ENCODE assay signal across 13 cellular contexts in the genomic region with DNA sequence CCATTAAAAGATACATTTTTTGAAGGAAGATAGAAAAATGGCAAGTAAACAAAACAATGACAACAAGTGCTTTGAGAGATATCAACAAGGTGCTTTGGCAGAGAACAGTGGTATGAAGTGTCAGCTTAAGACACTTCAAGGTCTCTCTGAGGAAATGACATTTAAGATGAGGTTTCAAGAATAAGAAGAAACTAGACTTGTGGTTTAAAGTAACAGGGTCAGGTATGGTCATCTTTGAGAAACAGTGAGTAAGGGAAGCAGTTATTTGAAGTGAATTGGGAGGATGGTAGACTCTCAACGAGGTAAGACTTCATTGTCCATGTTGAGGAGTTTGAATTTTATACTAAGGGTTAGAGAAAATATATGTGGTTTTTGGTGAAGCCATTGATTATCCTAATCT.
A peak's percentile ranks its signal among the peaks of the same experiment; 100 is the strongest.
DNase-seq lines count a peak whose midpoint lies in the region; ATAC-seq, FAIRE-seq and TF ChIP-seq lines count a peak whose summit lies in the region.
"Had no signal": no experiment of that assay in that cellular context is flagged by ENCODE, and none has a peak within 500 bp of the region (broad histone marks: within the 10 kb centered on the region; RNA-seq: fewer than 3 reads in every experiment).

No MANE protein-coding gene starts in this region.

- H3K56ac ChIP-seq in IMR-90 (ENCODE audit: extremely low read depth, insufficient read depth, low read length): no peak overlapping the region

- no peak overlapping the region for H3K27ac ChIP-seq in IMR-90 (ENCODE audit: insufficient read depth, low read length)
- H3K27ac ChIP-seq: cardiac muscle cell had no signal

- H3K4me1 ChIP-seq in IMR-90 (ENCODE audit: control insufficient read depth, insufficient read depth, low read length): peaks cover 12% of the 10 kb centered on the region

- H2BK5ac ChIP-seq in IMR-90 (ENCODE audit: low read depth, low read length, poor library complexity, severe bottlenecking): no peak overlapping the region

- peaks cover 3% of the 10 kb centered on the region; the same call in 1 of the 2 replicates for H3K9me1 ChIP-seq in IMR-90 (ENCODE audit: insufficient read depth, low read length)

- intact Hi-C loops in IMR-90 (cut with micrococcal nuclease) (loop anchor here (5.0 kb wide), 1 partner anchor 38 kb away; no protein-coding TSS in a partner anchor), left colon (cut with DNase I, micrococcal nuclease) (no loop called here)

- TF ChIP-seq RAD21 in IMR-90 (IDR thresholded peaks at IDR 0.05; ENCODE audit: low read length): no peak

- H4K5ac ChIP-seq in IMR-90 (ENCODE audit: low read depth, low read length): no peak overlapping the region

- no peak for TF ChIP-seq POLR2A in IMR-90 (IDR thresholded peaks at IDR 0.05; ENCODE audit: low read depth, low read length)
- no peak for TF ChIP-seq POLR2A in GM12892 (IDR thresholded peaks at IDR 0.05; ENCODE audit: low read depth, low read length)

- CTCF ChIA-PET in IMR-90 (lab: Yijun Ruan, JAX): no interaction called here

- H4K8ac ChIP-seq in IMR-90 (ENCODE audit: low read depth in 2 of 2, low read length in 2 of 2): no peak overlapping the region

- H3K4me3 ChIP-seq in IMR-90 (ENCODE audit: insufficient read depth, low read depth, low read length): no peak overlapping the region
- H3K4me3 ChIP-seq: cardiac muscle cell, GM23338 had no signal

- H2BK20ac ChIP-seq in IMR-90 (ENCODE audit: low read depth, low read length): no peak overlapping the region

- no TSS peak for BruUV-seq in IMR-90 (replicated peaks; lab: Mats Ljungman, UMichigan)

- H3K9me3 ChIP-seq in IMR-90 (ENCODE audit: control insufficient read depth, insufficient read depth, low read length): peaks cover 8% of the 10 kb centered on the region

- no peak overlapping the region; the same call in 1 of the 2 replicates for H3K18ac ChIP-seq in IMR-90 (ENCODE audit: low read depth, low read length)

- H2AK5ac ChIP-seq in IMR-90 (ENCODE audit: low read depth, low read length): no peak overlapping the region

- no peak for TF ChIP-seq CTCF in IMR-90 (conservative IDR thresholded peaks at IDR 0.05; ENCODE audit: low read depth, low read length)

- 0 out of 3 replicates have a peak overlapping the region, but pooled peaks have one; percentile 20 for H2BK15ac ChIP-seq in IMR-90 (ENCODE audit: low read depth, low read length)

- no peaks in the 10 kb centered on the region for H3K79me1 ChIP-seq in IMR-90 (ENCODE audit: low read depth in 1 of 2, low read length in 2 of 2)

- POLR2A ChIA-PET in IMR-90 (lab: Charles Lee; ENCODE audit: unreplicated experiment): no interaction called here

- no peaks in the 10 kb centered on the region for H3K27me3 ChIP-seq in IMR-90 (ENCODE audit: control insufficient read depth, insufficient read depth, low read length)
- H3K27me3 ChIP-seq: cardiac muscle cell had no signal

- in situ Hi-C loops in IMR-90 (cut with MboI; ENCODE audit: low sequenced_read_pairs): no loop called here

- H3K23ac ChIP-seq in IMR-90 (ENCODE audit: low read depth, low read length): no peak overlapping the region

- dilution Hi-C loops in IMR-90 (cut with HindIII; ENCODE audit: low sequenced_read_pairs, unreplicated experiment): no loop called here

- no peak overlapping the region for H4K91ac ChIP-seq in IMR-90 (ENCODE audit: insufficient read depth, low read depth, low read length)

- no CpG with 5 or more reads among the region's 1 CpG for WGBS in IMR-90 (ENCODE audit: extremely low coverage in 2 of 2, insufficient read length in 1 of 2), 2 experiments

- no peak overlapping the region for H3K4me2 ChIP-seq in IMR-90 (ENCODE audit: low read depth, low read length)
- H3K4me2 ChIP-seq: GM23338 had no signal

- no peaks in the 10 kb centered on the region for H3K36me3 ChIP-seq in IMR-90 (ENCODE audit: control insufficient read depth, insufficient read depth, low read length)
- H3K36me3 ChIP-seq: cardiac muscle cell had no signal

- peak; percentile 87 for ATAC-seq in GM18867 (IDR thresholded peaks at IDR 0.05; ENCODE audit: unreplicated experiment)
- peak; percentile 79 for ATAC-seq in GM21381 (IDR thresholded peaks at IDR 0.05; ENCODE audit: unreplicated experiment)
- peak; percentile 90 for ATAC-seq in HG02885 (IDR thresholded peaks at IDR 0.05; ENCODE audit: poor library complexity, unreplicated experiment)
- ATAC-seq in IMR-90 (ENCODE audit: low read depth): no peak
- no peak for ATAC-seq in left colon
- ATAC-seq: activated CD8-positive, alpha-beta T cell treated with anti-CD3 and anti-CD28 coated beads, Interleukin-2, amount 10 ng/mL, durations not matched to agents 7 days and 5 days; GM23338 had no signal

- H2AFZ ChIP-seq in IMR-90 (replicated peaks; ENCODE audit: low read length, poor library complexity): no peak overlapping the region
- H2AFZ ChIP-seq: GM23338 had no signal

- no peak for FAIRE-seq in GM12892 (lab: Jason Lieb, UNC)
- FAIRE-seq: islet of Langerhans had no signal

- no peaks in the 10 kb centered on the region for H4K20me1 ChIP-seq in IMR-90 (ENCODE audit: insufficient read depth, low read length)

- no peak overlapping the region for H2BK120ac ChIP-seq in IMR-90 (ENCODE audit: low read depth, low read length)

- H3K4ac ChIP-seq in IMR-90 (ENCODE audit: low read depth, low read length): no peak overlapping the region; the same call in 1 of the 2 replicates

- H3K9ac ChIP-seq in IMR-90 (ENCODE audit: low read depth, low read length): no peak overlapping the region

- DNase-seq in IMR-90 (no peak), NCI-H2171 (lab: John Stamatoyannopoulos, UW) (no peak), GM12892 (ENCODE audit: insufficient read length) (no peak), left colon (no peak)
- DNase-seq in stimulated activated CD4-positive, alpha-beta T cell treated with anti-CD3 and anti-CD28 coated beads, Interleukin-1b, Interleukin-23, amount 100 ng/mL, for 48 hours: no peak
- DNase-seq: activated CD8-positive, alpha-beta T cell treated with anti-CD3 and anti-CD28 coated beads, Interleukin-2, amount 10 ng/mL, durations not matched to agents 7 days and 5 days; activated naive CD4-positive, alpha-beta T cell had no signal

- no peak overlapping the region for H3K14ac ChIP-seq in IMR-90 (replicated peaks; ENCODE audit: low read depth, low read length)

- no peak overlapping the region for H2AK9ac ChIP-seq in IMR-90 (replicated peaks; ENCODE audit: low read depth, low read length, poor library complexity)

TF ChIP-seq in IMR-90, 13 proteins besides CTCF, POLR2A, EP300 and RAD21:
- no peak for TF ChIP-seq ELK1 (IDR thresholded peaks at IDR 0.05; ENCODE audit: borderline replicate concordance, low read depth, low read length)
- TF ChIP-seq MAFK (IDR thresholded peaks at IDR 0.05; ENCODE audit: low read depth, low read length): no peak
- TF ChIP-seq MXI1 (IDR thresholded peaks at IDR 0.05; ENCODE audit: borderline replicate concordance, low read depth, low read length): no peak
- TF ChIP-seq BHLHE40 (IDR thresholded peaks at IDR 0.05; ENCODE audit: low read depth, low read length): no peak
- TF ChIP-seq CEBPB (IDR thresholded peaks at IDR 0.05; ENCODE audit: low read depth, low read length): no peak
- TF ChIP-seq RFX5 (IDR thresholded peaks at IDR 0.05; ENCODE audit: low read depth, low read length): no peak

Comparison
In these comparisons a context has a peak if more than half of its experiments do, and no peak if none do; other contexts are left out.
1. ATAC-seq: peak in GM18867 (single experiment), GM21381 (single experiment) and HG02885 (single experiment); none in IMR-90 (single experiment) and left colon (single experiment).